Comparison of ENCODE assay signal across 12 cellular contexts in the genomic region with DNA sequence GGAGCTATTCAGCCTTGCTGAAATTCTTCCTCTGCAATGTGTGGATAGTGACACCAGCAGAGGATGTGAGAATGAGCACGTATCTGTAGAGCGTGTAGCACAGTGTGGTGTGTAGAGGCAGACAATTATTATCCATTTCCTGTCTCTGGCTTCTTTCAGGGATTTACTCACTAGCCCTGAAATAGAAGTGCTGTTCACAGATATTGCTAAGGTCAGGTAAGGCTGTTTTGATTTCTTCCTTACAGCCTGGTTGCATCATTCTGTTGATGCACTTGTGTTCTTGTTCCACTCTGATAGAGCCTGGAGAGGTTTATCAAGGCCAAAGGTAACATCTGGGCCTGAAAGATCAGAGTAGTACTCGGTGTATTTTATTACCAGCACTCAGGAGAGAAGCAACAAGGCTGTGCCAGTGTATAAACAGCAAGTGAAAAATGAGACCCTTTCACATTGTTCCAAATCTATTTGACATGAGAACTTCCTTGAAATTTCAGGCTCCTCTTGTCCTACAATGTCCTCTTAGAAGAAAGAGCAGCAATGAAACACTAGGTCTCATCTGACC. TPM values are rescaled to one million over a fixed set of nuclear protein-coding genes. Genes with fewer than 3 reads are reported as not detected.
DNase-seq lines count a peak whose midpoint lies in the region; ATAC-seq, FAIRE-seq and TF ChIP-seq lines count a peak whose summit lies in the region.
"Had no signal": no experiment of that assay in that cellular context is flagged by ENCODE, and none has a peak within 500 bp of the region (broad histone marks: within the 10 kb centered on the region; RNA-seq: fewer than 3 reads in every experiment).

No MANE protein-coding gene starts in this region.

- FAIRE-seq in islet of Langerhans (lab: Jason Lieb, UNC) = peak; percentile 99

- H3K27me3 ChIP-seq in PC-3 (ENCODE audit: low read length) = no peaks in the 10 kb centered on the region
- H3K27me3 ChIP-seq: upper lobe of left lung had no signal

- H3K79me2 ChIP-seq in PC-3 (ENCODE audit: low read length) = no peaks in the 10 kb centered on the region

- no TSS peak for BruUV-seq in PC-3 (replicated peaks; lab: Mats Ljungman, UMichigan)

- no peak overlapping the region for H3K4me3 ChIP-seq in PC-3 (ENCODE audit: low read length)
- H3K4me3 ChIP-seq: lung, upper lobe of left lung had no signal

- H3K27ac ChIP-seq in PC-3 (ENCODE audit: low read length) = no peak overlapping the region
- H3K27ac ChIP-seq: upper lobe of left lung had no signal

- intact Hi-C loops in PC-3 (cut with micrococcal nuclease) = no loop called here

- H3K36me3 ChIP-seq in PC-3 (ENCODE audit: low read depth, low read length) = no peaks in the 10 kb centered on the region
- H3K36me3 ChIP-seq: upper lobe of left lung had no signal

- peak; percentile 32 for DNase-seq in DMS153 treated with DMSO at 0.1 percent for 48 hours (lab: John Stamatoyannopoulos, UW; ENCODE audit: unreplicated experiment)
- no peak for DNase-seq in PC-3
- no peak for DNase-seq in stimulated activated CD4-positive, alpha-beta T cell treated with anti-CD3 and anti-CD28 coated beads, Interleukin-4, amount 100 ng/mL, for 1 hour
- no peak for DNase-seq in putamen (ENCODE audit: low spot score)
- DNase-seq: activated T-cell treated with anti-CD3 and anti-CD28 coated beads for 4 hours, Calu3, upper lobe of left lung had no signal

- no peak overlapping the region for H2AFZ ChIP-seq in PC-3 (ENCODE audit: low read length)

- no peaks in the 10 kb centered on the region for H3F3A ChIP-seq in PC-3 (ENCODE audit: low read length, unreplicated experiment)

- no peaks in the 10 kb centered on the region for H3K9me3 ChIP-seq in PC-3 (ENCODE audit: low read length)
- H3K9me3 ChIP-seq: upper lobe of left lung had no signal

- H3K9me2 ChIP-seq in PC-3 (replicated peaks; ENCODE audit: low read length) = no peaks in the 10 kb centered on the region

- H3K4me1 ChIP-seq in PC-3 (ENCODE audit: insufficient read depth, low read length) = no peaks in the 10 kb centered on the region
- H3K4me1 ChIP-seq: upper lobe of left lung had no signal

- H3K9ac ChIP-seq in PC-3 (ENCODE audit: low read length) = no peak overlapping the region

- TF ChIP-seq CTCF in PC-3 (conservative IDR thresholded peaks at IDR 0.05; ENCODE audit: low read depth, low read length) = no peak

- peak; percentile 60 for ATAC-seq in HG02610 (IDR thresholded peaks at IDR 0.05; ENCODE audit: unreplicated experiment)
- ATAC-seq in PC-3 = peak; percentile 79
- no peak for ATAC-seq in SK-N-SH treated with all-trans-retinoic acid at 6 μM for 48 hours
- ATAC-seq in HG03196 (IDR thresholded peaks at IDR 0.05; ENCODE audit: unreplicated experiment) = no peak

- no peak overlapping the region for H3K4me2 ChIP-seq in PC-3 (ENCODE audit: low read length)

- no peaks in the 10 kb centered on the region for H4K20me1 ChIP-seq in PC-3 (ENCODE audit: low read length)

- POLR2A ChIA-PET in PC-3 (lab: Charles Lee; ENCODE audit: unreplicated experiment) = interaction anchor here (1.2 kb wide), 1 partner anchor 14 kb away, joined by 7 read pairs; no protein-coding TSS in a partner anchor

- CTCF ChIA-PET in PC-3 (lab: Charles Lee) = interaction anchor here (0.6 to 1.0 kb wide), 2 partner anchors 30 to 282 kb away, joined by 3 to 5 read pairs; no protein-coding TSS in a partner anchor

TF ChIP-seq in SK-N-SH treated with all-trans-retinoic acid at 6 μM for 48 hours, 23 proteins besides CTCF, POLR2A, EP300 and RAD21 (continues in another document):
- TF ChIP-seq ARNTL (CRISPR knock-in tag; IDR thresholded peaks at IDR 0.05; ENCODE audit: borderline replicate concordance, low read depth) (no peak), GLIS3 (CRISPR knock-in tag; IDR thresholded peaks at IDR 0.05) (no peak), ZNF70 (CRISPR knock-in tag; IDR thresholded peaks at IDR 0.05) (no peak), ZNF8 (CRISPR knock-in tag; IDR thresholded peaks at IDR 0.05) (no peak), CSDC2 (CRISPR knock-in tag; IDR thresholded peaks at IDR 0.05) (no peak), ZFP30 (CRISPR knock-in tag; IDR thresholded peaks at IDR 0.05) (no peak), OSR1 (CRISPR knock-in tag; IDR thresholded peaks at IDR 0.05) (no peak), SNAI2 (CRISPR knock-in tag; IDR thresholded peaks at IDR 0.05) (no peak), ESRRG (CRISPR knock-in tag; IDR thresholded peaks at IDR 0.05) (no peak), TCF4 (CRISPR knock-in tag; IDR thresholded peaks at IDR 0.05; ENCODE audit: borderline replicate concordance) (no peak), ZNF565 (CRISPR knock-in tag; conservative IDR thresholded peaks at IDR 0.05; ENCODE audit: low read depth) (no peak), ZFP3 (CRISPR knock-in tag; IDR thresholded peaks at IDR 0.05) (no peak), RARB (CRISPR knock-in tag; IDR thresholded peaks at IDR 0.05) (no peak)
- TF ChIP-seq, protein P1, sequence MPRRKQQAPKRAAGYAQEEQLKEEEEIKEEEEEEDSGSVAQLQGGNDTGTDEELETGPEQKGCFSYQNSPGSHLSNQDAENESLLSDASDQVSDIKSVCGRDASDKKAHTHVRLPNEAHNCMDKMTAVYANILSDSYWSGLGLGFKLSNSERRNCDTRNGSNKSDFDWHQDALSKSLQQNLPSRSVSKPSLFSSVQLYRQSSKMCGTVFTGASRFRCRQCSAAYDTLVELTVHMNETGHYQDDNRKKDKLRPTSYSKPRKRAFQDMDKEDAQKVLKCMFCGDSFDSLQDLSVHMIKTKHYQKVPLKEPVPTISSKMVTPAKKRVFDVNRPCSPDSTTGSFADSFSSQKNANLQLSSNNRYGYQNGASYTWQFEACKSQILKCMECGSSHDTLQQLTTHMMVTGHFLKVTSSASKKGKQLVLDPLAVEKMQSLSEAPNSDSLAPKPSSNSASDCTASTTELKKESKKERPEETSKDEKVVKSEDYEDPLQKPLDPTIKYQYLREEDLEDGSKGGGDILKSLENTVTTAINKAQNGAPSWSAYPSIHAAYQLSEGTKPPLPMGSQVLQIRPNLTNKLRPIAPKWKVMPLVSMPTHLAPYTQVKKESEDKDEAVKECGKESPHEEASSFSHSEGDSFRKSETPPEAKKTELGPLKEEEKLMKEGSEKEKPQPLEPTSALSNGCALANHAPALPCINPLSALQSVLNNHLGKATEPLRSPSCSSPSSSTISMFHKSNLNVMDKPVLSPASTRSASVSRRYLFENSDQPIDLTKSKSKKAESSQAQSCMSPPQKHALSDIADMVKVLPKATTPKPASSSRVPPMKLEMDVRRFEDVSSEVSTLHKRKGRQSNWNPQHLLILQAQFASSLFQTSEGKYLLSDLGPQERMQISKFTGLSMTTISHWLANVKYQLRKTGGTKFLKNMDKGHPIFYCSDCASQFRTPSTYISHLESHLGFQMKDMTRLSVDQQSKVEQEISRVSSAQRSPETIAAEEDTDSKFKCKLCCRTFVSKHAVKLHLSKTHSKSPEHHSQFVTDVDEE (CRISPR knock-in tag; IDR thresholded peaks at IDR 0.05) = no peak
- TF ChIP-seq, protein P2, sequence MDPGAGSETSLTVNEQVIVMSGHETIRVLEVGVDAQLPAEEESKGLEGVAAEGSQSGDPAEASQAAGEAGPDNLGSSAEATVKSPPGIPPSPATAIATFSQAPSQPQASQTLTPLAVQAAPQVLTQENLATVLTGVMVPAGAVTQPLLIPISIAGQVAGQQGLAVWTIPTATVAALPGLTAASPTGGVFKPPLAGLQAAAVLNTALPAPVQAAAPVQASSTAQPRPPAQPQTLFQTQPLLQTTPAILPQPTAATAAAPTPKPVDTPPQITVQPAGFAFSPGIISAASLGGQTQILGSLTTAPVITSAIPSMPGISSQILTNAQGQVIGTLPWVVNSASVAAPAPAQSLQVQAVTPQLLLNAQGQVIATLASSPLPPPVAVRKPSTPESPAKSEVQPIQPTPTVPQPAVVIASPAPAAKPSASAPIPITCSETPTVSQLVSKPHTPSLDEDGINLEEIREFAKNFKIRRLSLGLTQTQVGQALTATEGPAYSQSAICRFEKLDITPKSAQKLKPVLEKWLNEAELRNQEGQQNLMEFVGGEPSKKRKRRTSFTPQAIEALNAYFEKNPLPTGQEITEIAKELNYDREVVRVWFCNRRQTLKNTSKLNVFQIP (CRISPR knock-in tag; IDR thresholded peaks at IDR 0.05; ENCODE audit: borderline replicate concordance, low read depth) = no peak
- TF ChIP-seq, protein P3, sequence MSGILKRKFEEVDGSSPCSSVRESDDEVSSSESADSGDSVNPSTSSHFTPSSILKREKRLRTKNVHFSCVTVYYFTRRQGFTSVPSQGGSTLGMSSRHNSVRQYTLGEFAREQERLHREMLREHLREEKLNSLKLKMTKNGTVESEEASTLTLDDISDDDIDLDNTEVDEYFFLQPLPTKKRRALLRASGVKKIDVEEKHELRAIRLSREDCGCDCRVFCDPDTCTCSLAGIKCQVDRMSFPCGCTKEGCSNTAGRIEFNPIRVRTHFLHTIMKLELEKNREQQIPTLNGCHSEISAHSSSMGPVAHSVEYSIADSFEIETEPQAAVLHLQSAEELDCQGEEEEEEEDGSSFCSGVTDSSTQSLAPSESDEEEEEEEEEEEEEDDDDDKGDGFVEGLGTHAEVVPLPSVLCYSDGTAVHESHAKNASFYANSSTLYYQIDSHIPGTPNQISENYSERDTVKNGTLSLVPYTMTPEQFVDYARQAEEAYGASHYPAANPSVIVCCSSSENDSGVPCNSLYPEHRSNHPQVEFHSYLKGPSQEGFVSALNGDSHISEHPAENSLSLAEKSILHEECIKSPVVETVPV (CRISPR knock-in tag; IDR thresholded peaks at IDR 0.05) = no peak
- TF ChIP-seq, protein P4, sequence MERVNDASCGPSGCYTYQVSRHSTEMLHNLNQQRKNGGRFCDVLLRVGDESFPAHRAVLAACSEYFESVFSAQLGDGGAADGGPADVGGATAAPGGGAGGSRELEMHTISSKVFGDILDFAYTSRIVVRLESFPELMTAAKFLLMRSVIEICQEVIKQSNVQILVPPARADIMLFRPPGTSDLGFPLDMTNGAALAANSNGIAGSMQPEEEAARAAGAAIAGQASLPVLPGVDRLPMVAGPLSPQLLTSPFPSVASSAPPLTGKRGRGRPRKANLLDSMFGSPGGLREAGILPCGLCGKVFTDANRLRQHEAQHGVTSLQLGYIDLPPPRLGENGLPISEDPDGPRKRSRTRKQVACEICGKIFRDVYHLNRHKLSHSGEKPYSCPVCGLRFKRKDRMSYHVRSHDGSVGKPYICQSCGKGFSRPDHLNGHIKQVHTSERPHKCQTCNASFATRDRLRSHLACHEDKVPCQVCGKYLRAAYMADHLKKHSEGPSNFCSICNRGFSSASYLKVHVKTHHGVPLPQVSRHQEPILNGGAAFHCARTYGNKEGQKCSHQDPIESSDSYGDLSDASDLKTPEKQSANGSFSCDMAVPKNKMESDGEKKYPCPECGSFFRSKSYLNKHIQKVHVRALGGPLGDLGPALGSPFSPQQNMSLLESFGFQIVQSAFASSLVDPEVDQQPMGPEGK (CRISPR knock-in tag; IDR thresholded peaks at IDR 0.05; ENCODE audit: borderline replicate concordance) = no peak

RNA-seq across cellular contexts. Expression of a gene that starts 16.7 kb away (rescaled TPM):
- 1.1 and 1.7 TPM in 2 replicates for total RNA-seq in PC-3 (2014; rRNA removed)

RNA-seq across cellular contexts. Expression of a gene that starts 36.4 kb away (rescaled TPM):
- total RNA-seq in PC-3 (2014; rRNA removed) = 63.8 and 66.4 TPM in 2 replicates

RNA-seq across cellular contexts. Expression of a gene that starts 38.0 kb away (rescaled TPM):
- 72.6 and 93.8 TPM in 2 replicates for total RNA-seq in PC-3 (2014; rRNA removed)

RNA-seq across cellular contexts. Expression of a gene that starts 59.1 kb away (rescaled TPM):
- 103 and 125 TPM in 2 replicates for total RNA-seq in PC-3 (2014; rRNA removed)

Comparison
In these comparisons a context has a peak if more than half of its experiments do, and no peak if none do; other contexts are left out.
1. ATAC-seq: peak in HG02610 (single experiment) and PC-3 (single experiment); none in SK-N-SH treated with all-trans-retinoic acid at 6 μM for 48 hours (single experiment) and HG03196 (single experiment).